Comparison of ENCODE assay signal across 8 cellular contexts in the genomic region with DNA sequence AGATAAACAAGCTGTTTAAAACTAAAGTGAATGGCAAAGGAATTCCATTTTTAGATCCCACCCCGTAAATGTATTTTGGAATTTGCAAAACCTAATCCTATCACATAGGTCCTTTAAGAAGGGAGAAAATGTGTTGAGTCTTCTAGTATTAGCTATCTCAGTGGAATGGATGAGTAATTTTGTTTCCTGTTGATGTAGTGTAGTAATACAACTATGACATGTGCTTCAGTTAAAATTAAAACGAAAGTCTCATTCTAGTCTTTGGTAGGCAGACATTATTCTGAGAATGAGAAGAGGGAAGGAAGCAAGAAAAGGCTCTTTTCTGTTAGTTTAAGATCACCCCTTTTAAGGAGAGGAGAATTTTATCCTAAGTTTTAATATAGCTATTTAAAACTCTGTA.
A peak's percentile ranks its signal among the peaks of the same experiment; 100 is the strongest.
DNase-seq lines count a peak whose midpoint lies in the region; ATAC-seq, FAIRE-seq and TF ChIP-seq lines count a peak whose summit lies in the region.

No MANE protein-coding gene starts in this region.

- WGBS in smooth muscle cell (ENCODE audit: low lambda C conversion rate) = 5% methylated on average over 2 of the region's 2 CpGs

- H4K20me1 ChIP-seq in smooth muscle cell (ENCODE audit: low read depth) = no peaks in the 10 kb centered on the region

- no peaks in the 10 kb centered on the region for H3K9me3 ChIP-seq in colonic mucosa
- H3K9me3 ChIP-seq in smooth muscle cell (replicated peaks; ENCODE audit: low read depth) = no peaks in the 10 kb centered on the region
- no peaks in the 10 kb centered on the region for H3K9me3 ChIP-seq in SJCRH30 (replicated peaks)
- H3K9me3 ChIP-seq in kidney (ENCODE audit: control insufficient read depth in 1 of 2, low read length in 2 of 2) = no peaks in the 10 kb centered on the region

- peak overlapping the region; percentile 42 for H2AFZ ChIP-seq in smooth muscle cell (ENCODE audit: low read depth)

- H3K4me3 ChIP-seq in colonic mucosa = no peak overlapping the region
- peak overlapping the region; percentile 30 for H3K4me3 ChIP-seq in smooth muscle cell
- H3K4me3 ChIP-seq in SJCRH30 = no peak overlapping the region
- no peak overlapping the region for H3K4me3 ChIP-seq in kidney (ENCODE audit: low read length in 2 of 2)

- DNase-seq in ELR (ENCODE audit: low read depth) (peak; percentile 92), Kasumi-1 (lab: John Stamatoyannopoulos, UW) (peak; percentile 11 to 15), colonic mucosa (no peak), smooth muscle cell (lab: John Stamatoyannopoulos, UW; ENCODE audit: unreplicated experiment) (no peak), SJCRH30 (no peak), kidney (no peak)
- no peak for DNase-seq in stimulated activated CD4-positive, alpha-beta T cell treated with anti-CD3 and anti-CD28 coated beads, Interleukin-4, amount 100 ng/mL, for 24 hours

- H3K27me3 ChIP-seq in colonic mucosa = no peaks in the 10 kb centered on the region
- H3K27me3 ChIP-seq in smooth muscle cell (ENCODE audit: low read depth) = no peaks in the 10 kb centered on the region
- no peaks in the 10 kb centered on the region for H3K27me3 ChIP-seq in SJCRH30

- H3K27ac ChIP-seq in colonic mucosa = peak overlapping the region; percentile 31
- H3K27ac ChIP-seq in smooth muscle cell (ENCODE audit: low read depth) = peak overlapping the region; percentile 98
- H3K27ac ChIP-seq in SJCRH30 = no peak overlapping the region
- no peak overlapping the region for H3K27ac ChIP-seq in kidney (ENCODE audit: low read depth in 2 of 2, low read length in 2 of 2)

- H3K4me2 ChIP-seq in smooth muscle cell = peak overlapping the region; percentile 78

- intact Hi-C loops in colonic mucosa (cut with DNase I) = no loop called here
- intact Hi-C loops in kidney (cut with DNase I) = no loop called here

- FAIRE-seq in kidney (lab: Jason Lieb, UNC) = no peak

- no peaks in the 10 kb centered on the region for H3K4me1 ChIP-seq in colonic mucosa
- H3K4me1 ChIP-seq in smooth muscle cell (ENCODE audit: low read depth) = peaks cover 21% of the 10 kb centered on the region
- peaks cover 7% of the 10 kb centered on the region; the same call in 1 of the 2 replicates for H3K4me1 ChIP-seq in SJCRH30
- H3K4me1 ChIP-seq in kidney (ENCODE audit: control insufficient read depth in 1 of 2, insufficient read depth in 1 of 2, low read depth in 1 of 2, low read length in 2 of 2) = peaks cover 0 to 4% of the 10 kb centered on the region in 2 donors

- ATAC-seq in GM21526 (IDR thresholded peaks at IDR 0.05; ENCODE audit: low FRiP score, unreplicated experiment) = peak; percentile 65

- TF ChIP-seq CTCF in colonic mucosa (IDR thresholded peaks at IDR 0.05) = no peak
- no peak for TF ChIP-seq CTCF in smooth muscle cell (IDR thresholded peaks at IDR 0.05; ENCODE audit: borderline replicate concordance, insufficient read depth, poor library complexity, severe bottlenecking)
- no peak for TF ChIP-seq CTCF in kidney (IDR thresholded peaks at IDR 0.05; ENCODE audit: borderline replicate concordance, extremely low read depth, insufficient read depth)

- no peaks in the 10 kb centered on the region for H3K79me2 ChIP-seq in smooth muscle cell (ENCODE audit: low read depth)

- peaks cover 10% of the 10 kb centered on the region for H3F3A ChIP-seq in smooth muscle cell (ENCODE audit: low read depth)

- no peaks in the 10 kb centered on the region for H3K36me3 ChIP-seq in colonic mucosa
- no peaks in the 10 kb centered on the region for H3K36me3 ChIP-seq in smooth muscle cell (ENCODE audit: low read depth)
- H3K36me3 ChIP-seq in SJCRH30 = no peaks in the 10 kb centered on the region
- H3K36me3 ChIP-seq in kidney (ENCODE audit: control insufficient read depth in 1 of 2, insufficient read depth in 2 of 2, low read length in 2 of 2) = no peaks in the 10 kb centered on the region

- H3K9ac ChIP-seq in colonic mucosa (ENCODE audit: low read depth in 2 of 2, low read length in 2 of 2) = no peak overlapping the region
- peak overlapping the region; percentile 91 for H3K9ac ChIP-seq in smooth muscle cell (ENCODE audit: low read depth)
- H3K9ac ChIP-seq in kidney (ENCODE audit: low read length in 2 of 2) = no peak overlapping the region

Comparison
In these comparisons a context has a peak if more than half of its experiments do, and no peak if none do; other contexts are left out.
1. DNase-seq: peak in ELR (single experiment) and Kasumi-1 (2 of 2); none in colonic mucosa (single experiment), smooth muscle cell (single experiment), stimulated activated CD4-positive, alpha-beta T cell treated with anti-CD3 and anti-CD28 coated beads, Interleukin-4, amount 100 ng/mL, for 24 hours (single experiment), SJCRH30 (0 of 2) and kidney (single experiment).
2. H3K27ac ChIP-seq: peak in colonic mucosa (single experiment) and smooth muscle cell (single experiment); none in SJCRH30 (single experiment) and kidney (0 of 2).